Comparison of ENCODE assay signal across 8 cellular contexts in genomic region chr7:139775829-139776266, GRCh38. TPM values are rescaled to one million over a fixed set of nuclear protein-coding genes. Genes with fewer than 3 reads are reported as not detected.
DNase-seq lines count a peak whose midpoint lies in the region; FAIRE-seq and TF ChIP-seq lines count a peak whose summit lies in the region.

No MANE protein-coding gene starts in this region.

- H3K27ac Mint-ChIP-seq in neural progenitor cell (no peak overlapping the region), type B pancreatic cell (peak overlapping the region; percentile 96)

- H3K4me3 Mint-ChIP-seq in neural progenitor cell: peak overlapping the region; percentile 99
- peak overlapping the region; percentile 99 for H3K4me3 Mint-ChIP-seq in type B pancreatic cell

- H3K9me3 ChIP-seq in neural progenitor cell (ENCODE audit: low read depth): no peaks in the 10 kb centered on the region

- H3K9ac ChIP-seq in neural progenitor cell: no peak overlapping the region

- H3K36me3 Mint-ChIP-seq in neural progenitor cell: peaks cover 17% of the 10 kb centered on the region
- H3K36me3 Mint-ChIP-seq in type B pancreatic cell: peaks cover 8% of the 10 kb centered on the region

- no peaks in the 10 kb centered on the region for H3K9me3 Mint-ChIP-seq in neural progenitor cell
- H3K9me3 Mint-ChIP-seq in type B pancreatic cell: no peaks in the 10 kb centered on the region

- no peak for TF ChIP-seq EP300 in Ishikawa (IDR thresholded peaks at IDR 0.05; ENCODE audit: borderline replicate concordance)

- no peak overlapping the region for H2AFZ ChIP-seq in neural progenitor cell (replicated peaks)

- H3K27me3 Mint-ChIP-seq in neural progenitor cell (ENCODE audit: insufficient read depth, low read depth) (peaks cover 6% of the 10 kb centered on the region), type B pancreatic cell (peaks cover 7% of the 10 kb centered on the region)

- H4K20me1 ChIP-seq in neural progenitor cell (ENCODE audit: low read depth): peaks cover 59% of the 10 kb centered on the region

- H3K79me2 ChIP-seq in neural progenitor cell (ENCODE audit: low read depth): peaks cover 62% of the 10 kb centered on the region

- peak; percentile 47 for TF ChIP-seq RAD21 in Ishikawa (IDR thresholded peaks at IDR 0.05; ENCODE audit: low read depth)

- no peaks in the 10 kb centered on the region for H3K36me3 ChIP-seq in neural progenitor cell

- DNase-seq in GM12891 (ENCODE audit: insufficient read length, low spot score) (peak; percentile 35), RKO (ENCODE audit: low spot score) (peak; percentile 89), foreskin melanocyte (peak; percentile 93), neural progenitor cell (ENCODE audit: low spot score) (peak; percentile 43), type B pancreatic cell (ENCODE audit: extremely low spot score, unreplicated experiment) (no peak)
- peak; percentile 66 for DNase-seq in activated naive CD4-positive, alpha-beta T cell treated with Interleukin-2 at 50 U/mL for 16 hours

- H3K27ac ChIP-seq in 22Rv1 (peak overlapping the region; percentile 83), neural progenitor cell (no peak overlapping the region)

- TF ChIP-seq CTCF in 22Rv1 (IDR thresholded peaks at IDR 0.05) (peak; percentile 90), neural progenitor cell (IDR thresholded peaks at IDR 0.05) (peak; percentile 55), type B pancreatic cell (conservative IDR thresholded peaks at IDR 0.05) (peak; percentile 81)

- peaks cover 39% of the 10 kb centered on the region for H3K27me3 ChIP-seq in neural progenitor cell

- peak; percentile 81 for FAIRE-seq in GM12891 (lab: Jason Lieb, UNC)

- peaks cover 12% of the 10 kb centered on the region for H3K4me1 ChIP-seq in neural progenitor cell

- peak overlapping the region; percentile 96 for H3K4me3 ChIP-seq in neural progenitor cell

- peaks cover 15% of the 10 kb centered on the region for H3F3A ChIP-seq in neural progenitor cell (ENCODE audit: low read depth)

- H3K4me2 ChIP-seq in neural progenitor cell: peak overlapping the region; percentile 79

- peaks cover 39% of the 10 kb centered on the region for H3K4me1 Mint-ChIP-seq in neural progenitor cell
- H3K4me1 Mint-ChIP-seq in type B pancreatic cell (ENCODE audit: unreplicated experiment): peaks cover 57% of the 10 kb centered on the region

- no peak; the same call in 1 of the 2 replicates for TF ChIP-seq POLR2A in GM12891 (IDR thresholded peaks at IDR 0.05; ENCODE audit: low read depth, low read length)

TF ChIP-seq in GM12891, 5 proteins besides CTCF, POLR2A, EP300 and RAD21:
- TF ChIP-seq PAX5 (IDR thresholded peaks at IDR 0.05; ENCODE audit: insufficient read depth, low read length, severe bottlenecking) (no peak), POU2F2 (IDR thresholded peaks at IDR 0.05; ENCODE audit: low read depth, low read length) (no peak)

TF ChIP-seq in Ishikawa, 13 proteins besides CTCF, POLR2A, EP300 and RAD21:
- TF ChIP-seq FOXM1 (IDR thresholded peaks at IDR 0.05; ENCODE audit: borderline replicate concordance, low read depth) (no peak), EGR1 (IDR thresholded peaks at IDR 0.05) (no peak)
- TF ChIP-seq, protein P1, sequence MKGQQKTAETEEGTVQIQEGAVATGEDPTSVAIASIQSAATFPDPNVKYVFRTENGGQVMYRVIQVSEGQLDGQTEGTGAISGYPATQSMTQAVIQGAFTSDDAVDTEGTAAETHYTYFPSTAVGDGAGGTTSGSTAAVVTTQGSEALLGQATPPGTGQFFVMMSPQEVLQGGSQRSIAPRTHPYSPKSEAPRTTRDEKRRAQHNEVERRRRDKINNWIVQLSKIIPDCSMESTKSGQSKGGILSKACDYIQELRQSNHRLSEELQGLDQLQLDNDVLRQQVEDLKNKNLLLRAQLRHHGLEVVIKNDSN (IDR thresholded peaks at IDR 0.05): no peak

RNA-seq across cellular contexts. Expression of gene HIPK2, which starts 1.9 kb away (rescaled TPM):
- polyA plus RNA-seq in GM12891 (2012; ENCODE audit: low read depth, missing spikeins): 14.2 TPM
- total RNA-seq in neural progenitor cell (ENCODE audit: low replicate concordance) (12.8 and 14.2 TPM in 2 replicates), type B pancreatic cell (ENCODE audit: low replicate concordance) (84.7 and 89.1 TPM in 2 replicates)

RNA-seq across cellular contexts. Expression of gene TBXAS1, which starts 53.2 kb away (rescaled TPM):
- 16.5 TPM for polyA plus RNA-seq in GM12891 (2012; ENCODE audit: low read depth, missing spikeins)
- total RNA-seq in neural progenitor cell (ENCODE audit: low replicate concordance) (1.5 TPM in 1 of 2 replicates, not detected in the other), type B pancreatic cell (ENCODE audit: low replicate concordance) (4.2 and 5.8 TPM in 2 replicates)
